In genomic region chr2:237968048-237968862, GRCh38 we compare ENCODE assay signal across 8 cellular contexts. TPM values are rescaled to one million over a fixed set of nuclear protein-coding genes. Genes with fewer than 3 reads are reported as not detected.
DNase-seq lines count a peak whose midpoint lies in the region; ATAC-seq and TF ChIP-seq lines count a peak whose summit lies in the region.

No MANE protein-coding gene starts in this region.

- no peak for TF ChIP-seq EP300 in stomach (IDR thresholded peaks at IDR 0.05)

- POLR2A ChIA-PET in Caco-2 (lab: Charles Lee), result no interaction called here

- BruUV-seq in Caco-2 (replicated peaks; lab: Mats Ljungman, UMichigan), result TSS peak; percentile 37

- no peaks in the 10 kb centered on the region for H3K4me1 ChIP-seq in Caco-2
- H3K4me1 ChIP-seq in stomach, result peaks cover 25 to 44% (median 39%) of the 10 kb centered on the region in 4 donors

- H3K27me3 Mint-ChIP-seq in Caco-2 (ENCODE audit: insufficient read depth, unreplicated experiment) (no peaks in the 10 kb centered on the region), endothelial cell (ENCODE audit: unreplicated experiment) (peaks cover 12% of the 10 kb centered on the region)

- H3K27ac Mint-ChIP-seq in Caco-2 (ENCODE audit: unreplicated experiment) (peak overlapping the region; percentile 79), endothelial cell (ENCODE audit: unreplicated experiment) (peak overlapping the region; percentile 58)

- H3K4me3 ChIP-seq in Caco-2 (ENCODE audit: low read depth, low read length), result peak overlapping the region; percentile 87
- H3K4me3 ChIP-seq in stomach, result peak overlapping the region; percentile 72 to 94 (median 84)

- H3K36me3 ChIP-seq in Caco-2 (ENCODE audit: control insufficient read depth, insufficient read depth, low read length), result no peaks in the 10 kb centered on the region
- H3K36me3 ChIP-seq in KOPT-K1 (ENCODE audit: insufficient read depth, low read length), result no peaks in the 10 kb centered on the region; the same call in 1 of the 2 replicates
- H3K36me3 ChIP-seq in stomach, result peaks cover 0 to 4% (median 2%) of the 10 kb centered on the region in 4 donors

- H3K27ac ChIP-seq in KOPT-K1 (ENCODE audit: low read depth, low read length, poor library complexity, severe bottlenecking) (peak overlapping the region; percentile 33), stomach (peak overlapping the region in 4 of 5 donors; percentile 64 to 85 (median 76))

- TF ChIP-seq CTCF in Caco-2 (IDR thresholded peaks at IDR 0.05; ENCODE audit: insufficient read depth in 1 of 2, low read depth in 1 of 2, low read length in 1 of 2, severe bottlenecking in 1 of 2, unreplicated experiment in 1 of 2), result no peak
- no peak for TF ChIP-seq CTCF in endothelial cell (IDR thresholded peaks at IDR 0.05; ENCODE audit: unreplicated experiment)
- no peak for TF ChIP-seq CTCF in stomach (IDR thresholded peaks at IDR 0.05)

- H3K4me1 Mint-ChIP-seq in Caco-2 (ENCODE audit: low read depth, unreplicated experiment) (peaks cover 9% of the 10 kb centered on the region), endothelial cell (ENCODE audit: unreplicated experiment) (peaks cover 41% of the 10 kb centered on the region)

- intact Hi-C loops in Caco-2 (cut with micrococcal nuclease; ENCODE audit: unreplicated experiment), result no loop called here
- intact Hi-C loops in stomach (cut with DNase I; ENCODE audit: low total_unique reads), result no loop called here

- H3K4me3 Mint-ChIP-seq in Caco-2 (ENCODE audit: unreplicated experiment), result peak overlapping the region; percentile 88
- H3K4me3 Mint-ChIP-seq in endothelial cell (ENCODE audit: unreplicated experiment), result peak overlapping the region; percentile 98

- no peak for TF ChIP-seq POLR2A in stomach (IDR thresholded peaks at IDR 0.05)

- peak; percentile 42 for ATAC-seq in GM21390 (IDR thresholded peaks at IDR 0.05; ENCODE audit: unreplicated experiment)

- no peak for DNase-seq in Caco-2
- peak; percentile 40 to 47 for DNase-seq in activated CD4-positive, alpha-beta T cell treated with anti-CD3 and anti-CD28 coated beads, Interleukin-2, amount 50 U/mL, for 4 hours
- no peak for DNase-seq in endothelial cell (ENCODE audit: low spot score)
- peak; percentile 46 for DNase-seq in middle frontal gyrus (ENCODE audit: extremely low spot score, low spot score)
- DNase-seq in stomach, result no peak
- no peak for DNase-seq in T1000 (lab: John Stamatoyannopoulos, UW)

- H3K27me3 ChIP-seq in Caco-2 (replicated peaks; ENCODE audit: control insufficient read depth, insufficient read depth, low read length) (no peaks in the 10 kb centered on the region), stomach (no peaks in the 10 kb centered on the region)

- no peaks in the 10 kb centered on the region for H3K9me3 Mint-ChIP-seq in Caco-2 (ENCODE audit: unreplicated experiment)
- no peaks in the 10 kb centered on the region for H3K9me3 Mint-ChIP-seq in endothelial cell (ENCODE audit: unreplicated experiment)

- H3K36me3 Mint-ChIP-seq in Caco-2 (ENCODE audit: insufficient read depth, unreplicated experiment), result no peaks in the 10 kb centered on the region
- H3K36me3 Mint-ChIP-seq in endothelial cell (ENCODE audit: low read depth, unreplicated experiment), result peaks cover 11% of the 10 kb centered on the region

- H3K9me3 ChIP-seq in Caco-2, result no peaks in the 10 kb centered on the region
- no peaks in the 10 kb centered on the region for H3K9me3 ChIP-seq in KOPT-K1 (ENCODE audit: insufficient read depth, low read length, poor library complexity, severe bottlenecking)
- peaks cover 0 to 3% (median under 1%) of the 10 kb centered on the region in 4 donors for H3K9me3 ChIP-seq in stomach

- 28 to 49% (median 35%) methylated on average over 10 to 11 of the region's 11 CpGs for WGBS in stomach, 5 donors

- CTCF ChIA-PET in Caco-2 (lab: Charles Lee), result no interaction called here

RNA-seq across cellular contexts. Expression of gene UBE2F, which starts 1.4 kb away (rescaled TPM):
- 33.9 and 38.9 TPM in 2 replicates for total RNA-seq in Caco-2 (2022)
- 107 TPM for total RNA-seq in endothelial cell (ENCODE audit: unreplicated experiment)
- total RNA-seq in stomach, result 10 to 100 TPM in 3 of 5 donors, 1 to 10 TPM in 1, not detected in 1; 6.4 to 87.0 (median 28.8) TPM
- 10 to 100 TPM; 44.9 to 63.1 (median 60.2) TPM for polyA plus RNA-seq in stomach

Comparison
In these comparisons a context has a peak if more than half of its experiments do, and no peak if none do; other contexts are left out.
1. DNase-seq: peak in activated CD4-positive, alpha-beta T cell treated with anti-CD3 and anti-CD28 coated beads, Interleukin-2, amount 50 U/mL, for 4 hours (2 of 2) and middle frontal gyrus (single experiment); none in Caco-2 (0 of 2), endothelial cell (single experiment), stomach (single experiment) and T1000 (single experiment).